ENCODE assay signal across 9 cellular contexts in the genomic region with DNA sequence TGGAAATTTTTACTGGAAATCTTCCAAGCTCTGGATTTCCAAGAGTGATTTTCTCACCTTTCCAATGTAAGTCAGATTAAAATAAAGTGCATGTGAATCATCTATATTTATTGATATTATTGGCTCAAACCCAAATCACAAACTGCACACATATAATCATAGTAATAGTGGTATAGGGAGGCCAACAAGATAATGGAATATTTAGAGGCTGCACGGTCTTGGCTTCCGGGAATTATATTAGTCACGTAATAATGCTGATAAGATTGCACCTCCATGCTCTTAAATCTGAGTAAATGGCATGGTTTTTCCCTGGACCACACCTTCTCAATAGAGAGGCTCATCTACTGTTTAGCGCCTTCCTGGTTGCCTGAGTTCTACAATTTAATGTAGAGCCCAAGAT.
"Had no signal": no experiment of that assay in that cellular context is flagged by ENCODE, and none has a peak within 500 bp of the region (broad histone marks: within the 10 kb centered on the region; RNA-seq: fewer than 3 reads in every experiment).

No MANE protein-coding gene starts in this region.

- ATAC-seq: HCT116, K562 had no signal

- H2AFZ ChIP-seq: GM23248 had no signal

- H3K9ac ChIP-seq: GM23248 had no signal

- FAIRE-seq: HTR-8/SVneo, K562 had no signal

- DNase-seq: GM23248, GOT3, H7, HFFc6, IMR-90 had no signal

- H3K4me3 ChIP-seq: GM23248, HAP-1, K562 had no signal

- H3K9me3 ChIP-seq: HAP-1 had no signal

- H3K36me3 ChIP-seq: HAP-1 had no signal

- H3K27ac ChIP-seq: GM23248 had no signal
